Comparison of ENCODE assay signal across 28 cellular contexts in the genomic region with DNA sequence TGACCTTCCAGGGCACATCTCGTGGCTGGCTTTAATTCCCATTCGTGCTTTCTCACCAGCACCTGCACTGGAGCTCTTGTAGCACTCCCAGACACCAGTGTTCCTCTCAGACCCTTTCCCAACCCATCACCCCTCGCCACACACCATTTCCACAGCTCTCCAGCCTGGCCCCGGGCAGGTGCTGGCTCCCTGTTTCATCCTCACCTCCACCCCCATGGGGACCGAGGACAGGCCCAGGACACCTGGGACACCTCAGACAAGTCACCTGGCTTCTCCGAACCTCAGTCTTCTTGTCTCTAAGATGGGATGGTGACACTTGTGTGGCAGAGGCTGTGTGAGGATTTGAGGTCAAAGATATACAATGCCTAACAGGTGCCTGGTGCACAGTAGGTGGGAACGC. TPM values are rescaled to one million over a fixed set of nuclear protein-coding genes. Genes with fewer than 3 reads are reported as not detected.
"Had no signal": no experiment of that assay in that cellular context is flagged by ENCODE, and none has a peak within 500 bp of the region (broad histone marks: within the 10 kb centered on the region; RNA-seq: fewer than 3 reads in every experiment).

No MANE protein-coding gene starts in this region.

- H3K36me3 Mint-ChIP-seq: naive thymus-derived CD8-positive, alpha-beta T cell had no signal

- H3K4me3 ChIP-seq: heart right ventricle, psoas muscle, spleen, stomach, thoracic aorta, transverse colon had no signal

- H3K4me3 Mint-ChIP-seq: naive thymus-derived CD8-positive, alpha-beta T cell; neural crest cell had no signal

- H3K36me3 ChIP-seq: spleen, thoracic aorta, transverse colon had no signal

- DNase-seq: effector memory CD4-positive, alpha-beta T cell; heart right ventricle; hypothalamus; kidney glomerular epithelial cell; mammary epithelial cell; naive thymus-derived CD8-positive, alpha-beta T cell; occipital lobe; psoas muscle; retina; spleen; stimulated activated CD4-positive, alpha-beta T cell treated with anti-CD3 and anti-CD28 coated beads, Interleukin-15, amount 100 ng/mL, for 24 hours; stimulated activated CD4-positive, alpha-beta T cell treated with anti-CD3 and anti-CD28 coated beads, Interleukin-1b, Interleukin-23, amount 100 ng/mL, for 48 hours; stimulated activated CD4-positive, alpha-beta T cell treated with anti-CD3 and anti-CD28 coated beads, Interleukin-4, amount 100 ng/mL, for 4 hours; stimulated activated naive CD4-positive, alpha-beta T cell; stomach; substantia nigra; transverse colon had no signal

- H3K9me3 ChIP-seq: spleen, stomach, thoracic aorta, transverse colon had no signal

- H3K27me3 Mint-ChIP-seq: naive thymus-derived CD8-positive, alpha-beta T cell had no signal

- H3K27me3 ChIP-seq: heart right ventricle, stomach, transverse colon had no signal

- H3K4me1 ChIP-seq: parathyroid adenoma, psoas muscle, transverse colon had no signal

- H3K9me3 Mint-ChIP-seq: naive thymus-derived CD8-positive, alpha-beta T cell had no signal

- ATAC-seq: esophagus mucosa; naive thymus-derived CD8-positive, alpha-beta T cell; psoas muscle; sciatic nerve had no signal

- H3K9ac ChIP-seq: parathyroid adenoma had no signal

- H3K4me1 Mint-ChIP-seq: neural crest cell had no signal

RNA-seq across cellular contexts. Expression of gene GP9, which starts 27.4 kb away (rescaled TPM):
- total RNA-seq: esophagus mucosa; fibroblast of lung; frontal cortex; glomerular endothelial cell; heart right ventricle; mammary epithelial cell; mesenteric fat pad; naive thymus-derived CD8-positive, alpha-beta T cell; neural crest cell; occipital lobe; psoas muscle; skeletal muscle tissue; stomach; thoracic aorta; ureter had no signal

RNA-seq across cellular contexts. Expression of gene EFCC1, which starts 32.0 kb away (rescaled TPM):
- total RNA-seq: fibroblast of lung had no signal

RNA-seq across cellular contexts. Expression of gene CFAP92, which starts 39.3 kb away (rescaled TPM):
- total RNA-seq: fibroblast of lung had no signal
